ENCODE assay signal across 8 cellular contexts in genomic region chr3:120348981-120349818, GRCh38. TPM values are rescaled to one million over a fixed set of nuclear protein-coding genes. Genes with fewer than 3 reads are reported as not detected.
DNase-seq lines count a peak whose midpoint lies in the region; ATAC-seq and TF ChIP-seq lines count a peak whose summit lies in the region.

Gene LRRC58, minus strand, starts transcription at chr3:120349354. Its CDS starts 111 bp downstream, at chr3:120349243.

- DNase-seq in Panc1 (ENCODE audit: low read depth, low spot score) (peak; percentile 58), esophagus muscularis mucosa (ENCODE audit: extremely low spot score) (peak; percentile 95), myocyte (ENCODE audit: low read depth) (peak; percentile 98)
- DNase-seq in activated T-cell treated with anti-CD3 and anti-CD28 coated beads, Interleukin-2, amount 50 U/mL, for 4 hours: peak; percentile 82
- DNase-seq in stimulated activated CD8-positive, alpha-beta memory T cell treated with anti-CD3 and anti-CD28 coated beads, Interleukin-7, amount 100 ng/mL, for 48 hours (ENCODE audit: extremely low read depth in 1 of 2, low read depth in 1 of 2): peak; percentile 75 to 80

- no peaks in the 10 kb centered on the region for H4K20me1 ChIP-seq in DOHH2 (ENCODE audit: control insufficient read depth, insufficient read depth, low read depth, low read length)
- H4K20me1 ChIP-seq in KMS-11 (ENCODE audit: insufficient read depth): peaks cover 11% of the 10 kb centered on the region; the same call in 1 of the 2 replicates

- no peaks in the 10 kb centered on the region for H3K9me3 Mint-ChIP-seq in activated T-cell treated with anti-CD3 and anti-CD28 coated beads, Interleukin-2, amount 50 U/mL, for 4 hours

- H3K27me3 ChIP-seq in DOHH2 (ENCODE audit: control insufficient read depth, low read length) (no peaks in the 10 kb centered on the region), KMS-11 (ENCODE audit: insufficient read depth, low read depth) (no peaks in the 10 kb centered on the region), Panc1 (ENCODE audit: control insufficient read depth, insufficient read depth, low read length) (no peaks in the 10 kb centered on the region; the same call in 1 of the 2 replicates), esophagus muscularis mucosa (no peaks in the 10 kb centered on the region)

- peak within 1 kb of the TSS; percentile 91 for H3K4me3 Mint-ChIP-seq in activated T-cell treated with anti-CD3 and anti-CD28 coated beads, Interleukin-2, amount 50 U/mL, for 4 hours

- peak within 1 kb of the TSS; percentile 56 for H2AFZ ChIP-seq in KMS-11 (ENCODE audit: low read depth)

- no peak for TF ChIP-seq EP300 in esophagus muscularis mucosa (IDR thresholded peaks at IDR 0.05)

- peak within 1 kb of the TSS; percentile 87 for H3K9ac ChIP-seq in KMS-11

- TF ChIP-seq CTCF in DOHH2 (IDR thresholded peaks at IDR 0.05; ENCODE audit: low read depth, low read length, poor library complexity, severe bottlenecking): peak; percentile 48
- TF ChIP-seq CTCF in KMS-11 (conservative IDR thresholded peaks at IDR 0.05; ENCODE audit: low read depth, low read length): no peak
- TF ChIP-seq CTCF in Panc1 (IDR thresholded peaks at IDR 0.05): peak; percentile 68
- TF ChIP-seq CTCF in esophagus muscularis mucosa (IDR thresholded peaks at IDR 0.05): peak; percentile 24 to 41 (median 36)

- 1% methylated on average over 27 of the region's 94 CpGs for WGBS in esophagus muscularis mucosa

- peak within 1 kb of the TSS; percentile 81 for H3K4me2 ChIP-seq in DOHH2 (ENCODE audit: low read length)
- H3K4me2 ChIP-seq in KMS-11: peak within 1 kb of the TSS; percentile 89

- H3K4me3 ChIP-seq in DOHH2 (ENCODE audit: low read length) (peak within 1 kb of the TSS; percentile 81), KMS-11 (IDR thresholded peaks at IDR 0.05; ENCODE audit: insufficient read depth, low read depth, low read length) (peak within 1 kb of the TSS; percentile 87), Panc1 (ENCODE audit: low read depth in 2 of 2, low read length in 2 of 2) (peak within 1 kb of the TSS; percentile 82 to 95), esophagus muscularis mucosa (peak within 1 kb of the TSS; percentile 69 to 94 (median 85))

- peaks cover 13% of the 10 kb centered on the region for H3K36me3 Mint-ChIP-seq in activated T-cell treated with anti-CD3 and anti-CD28 coated beads, Interleukin-2, amount 50 U/mL, for 4 hours (ENCODE audit: insufficient read depth)

- H3F3A ChIP-seq in DOHH2 (ENCODE audit: control insufficient read depth, insufficient read depth): no peaks in the 10 kb centered on the region

- in situ Hi-C loops in Panc1 (cut with HindIII; ENCODE audit: low pct_unique_long_range_greater_than_20kb, low sequenced_read_pairs): no loop called here

- H3K27ac ChIP-seq in DOHH2 (ENCODE audit: low read depth, low read length): peak within 1 kb of the TSS; percentile 55
- H3K27ac ChIP-seq in KMS-11: peak within 1 kb of the TSS; percentile 93
- H3K27ac ChIP-seq in Panc1 (ENCODE audit: low read length): peak within 1 kb of the TSS; percentile 94
- H3K27ac ChIP-seq in esophagus muscularis mucosa (replicated peaks in 1 of 4): peak within 1 kb of the TSS; percentile 86 to 95 (median 90)

- H3K4me1 Mint-ChIP-seq in activated T-cell treated with anti-CD3 and anti-CD28 coated beads, Interleukin-2, amount 50 U/mL, for 4 hours (ENCODE audit: low read depth): peaks cover 50% of the 10 kb centered on the region

- H3K36me3 ChIP-seq in DOHH2 (ENCODE audit: control insufficient read depth, low read length) (peaks cover 44% of the 10 kb centered on the region), KMS-11 (ENCODE audit: insufficient read depth) (peaks cover 5% of the 10 kb centered on the region; the same call in 1 of the 2 replicates), Panc1 (ENCODE audit: control insufficient read depth, insufficient read depth, low read length) (peaks cover 9% of the 10 kb centered on the region), esophagus muscularis mucosa (peaks cover 0 to 4% (median 0%) of the 10 kb centered on the region in 4 donors)

- H3K4me1 ChIP-seq in DOHH2 (ENCODE audit: control insufficient read depth, low read length) (peaks cover 28% of the 10 kb centered on the region), KMS-11 (ENCODE audit: low read depth, poor library complexity, severe bottlenecking) (peaks cover 54% of the 10 kb centered on the region), Panc1 (ENCODE audit: control insufficient read depth, insufficient read depth, low read length) (peaks cover 30% of the 10 kb centered on the region), esophagus muscularis mucosa (peaks cover 16 to 47% (median 34%) of the 10 kb centered on the region in 4 donors)

- H3K9me3 ChIP-seq in DOHH2 (ENCODE audit: control insufficient read depth, insufficient read depth, low read length): 0 out of 2 replicates have a peak, but pooled peaks cover 8% of the 10 kb centered on the region
- no peaks in the 10 kb centered on the region for H3K9me3 ChIP-seq in Panc1 (ENCODE audit: control insufficient read depth, insufficient read depth, low read depth, low read length)
- no peaks in the 10 kb centered on the region for H3K9me3 ChIP-seq in esophagus muscularis mucosa

- H3K27me3 Mint-ChIP-seq in activated T-cell treated with anti-CD3 and anti-CD28 coated beads, Interleukin-2, amount 50 U/mL, for 4 hours (ENCODE audit: low read depth): peaks cover 4% of the 10 kb centered on the region

- peak; percentile 84 for TF ChIP-seq POLR2A in esophagus muscularis mucosa (IDR thresholded peaks at IDR 0.05; ENCODE audit: low read depth)

- ATAC-seq in GM21786 (IDR thresholded peaks at IDR 0.05; ENCODE audit: unreplicated experiment) (peak; percentile 86), Panc1 (peak; percentile 97)
- ATAC-seq in activated T-cell treated with anti-CD3 and anti-CD28 coated beads, Interleukin-2, amount 50 U/mL, for 4 hours: peak; percentile 92 to 93

- POLR2A ChIA-PET in Panc1 (lab: Charles Lee): no interaction called here

- no TSS peak for BruUV-seq in Panc1 (replicated peaks; lab: Mats Ljungman, UMichigan)

- CTCF ChIA-PET in Panc1 (lab: Charles Lee): interaction anchor here (0.5 kb wide), 2 partner anchors 409 to 451 kb away, joined by 3 to 11 read pairs; no protein-coding TSS in a partner anchor

- peaks cover 54% of the 10 kb centered on the region for H3K79me2 ChIP-seq in DOHH2 (ENCODE audit: control insufficient read depth, low read length)
- H3K79me2 ChIP-seq in KMS-11 (ENCODE audit: insufficient read depth, low read depth): peaks cover 46% of the 10 kb centered on the region

- intact Hi-C loops in Panc1 (cut with micrococcal nuclease; ENCODE audit: unreplicated experiment): loop anchor here (5.0 kb wide), 1 partner anchor 107 kb away; no protein-coding TSS in a partner anchor
- intact Hi-C loops in esophagus muscularis mucosa (cut with DNase I): loop anchor here (5.0 to 10.0 kb wide), 5 partner anchors 104 to 457 kb away; partner anchors contain the start of gene GSK3B

- no peaks in the 10 kb centered on the region for H3K9me2 ChIP-seq in DOHH2 (replicated peaks; ENCODE audit: control insufficient read depth, low read length)

RNA-seq across cellular contexts. Expression of gene LRRC58, which starts in this region (rescaled TPM):
- 29.5 TPM for total RNA-seq in Panc1 (2021; ENCODE audit: unreplicated experiment)
- 8.2 TPM for polyA plus RNA-seq in Panc1 (2012; ENCODE audit: insufficient read length)
- total RNA-seq in activated T-cell treated with anti-CD3 and anti-CD28 coated beads, Interleukin-2, amount 50 U/mL, for 4 hours: 10 to 100 TPM; 39.1 to 44.3 (median 39.9) TPM
- total RNA-seq in esophagus muscularis mucosa: 10 to 100 TPM; 30.0 to 36.7 (median 35.2) TPM
- 23.6 and 23.9 TPM in 2 replicates for total RNA-seq in myocyte
- polyA plus RNA-seq in myocyte (2012): 5.1 TPM

Comparison
In these comparisons a context has a peak if more than half of its experiments do, and no peak if none do; other contexts are left out.
1. Peak in every context shown above with its lines: DNase-seq, ATAC-seq, H3K4me3 ChIP-seq and H3K27ac ChIP-seq.